Comparison of ENCODE assay signal across 1 cellular context in genomic region chr14:28308727-28309126, GRCh38.
TF ChIP-seq lines count a peak whose summit lies in the region.

No MANE protein-coding gene starts in this region.

TF ChIP-seq in HepG2, 621 proteins besides CTCF, POLR2A, EP300 and RAD21 (continued from another document):
- TF ChIP-seq ZNF318 (CRISPR knock-in tag; IDR thresholded peaks at IDR 0.05) (no peak), HOXD1 (CRISPR knock-in tag; IDR thresholded peaks at IDR 0.05) (no peak), RBM39 (IDR thresholded peaks at IDR 0.05; ENCODE audit: low read depth, low read length, poor library complexity, severe bottlenecking) (no peak), ZNF460 (CRISPR knock-in tag; IDR thresholded peaks at IDR 0.05; ENCODE audit: borderline replicate concordance) (no peak), ZMYM4 (CRISPR knock-in tag; IDR thresholded peaks at IDR 0.05) (no peak), IRF1 (CRISPR knock-in tag; IDR thresholded peaks at IDR 0.05; ENCODE audit: low read depth) (no peak), MXD1 (CRISPR knock-in tag; IDR thresholded peaks at IDR 0.05) (no peak)
- TF ChIP-seq, protein P1, sequence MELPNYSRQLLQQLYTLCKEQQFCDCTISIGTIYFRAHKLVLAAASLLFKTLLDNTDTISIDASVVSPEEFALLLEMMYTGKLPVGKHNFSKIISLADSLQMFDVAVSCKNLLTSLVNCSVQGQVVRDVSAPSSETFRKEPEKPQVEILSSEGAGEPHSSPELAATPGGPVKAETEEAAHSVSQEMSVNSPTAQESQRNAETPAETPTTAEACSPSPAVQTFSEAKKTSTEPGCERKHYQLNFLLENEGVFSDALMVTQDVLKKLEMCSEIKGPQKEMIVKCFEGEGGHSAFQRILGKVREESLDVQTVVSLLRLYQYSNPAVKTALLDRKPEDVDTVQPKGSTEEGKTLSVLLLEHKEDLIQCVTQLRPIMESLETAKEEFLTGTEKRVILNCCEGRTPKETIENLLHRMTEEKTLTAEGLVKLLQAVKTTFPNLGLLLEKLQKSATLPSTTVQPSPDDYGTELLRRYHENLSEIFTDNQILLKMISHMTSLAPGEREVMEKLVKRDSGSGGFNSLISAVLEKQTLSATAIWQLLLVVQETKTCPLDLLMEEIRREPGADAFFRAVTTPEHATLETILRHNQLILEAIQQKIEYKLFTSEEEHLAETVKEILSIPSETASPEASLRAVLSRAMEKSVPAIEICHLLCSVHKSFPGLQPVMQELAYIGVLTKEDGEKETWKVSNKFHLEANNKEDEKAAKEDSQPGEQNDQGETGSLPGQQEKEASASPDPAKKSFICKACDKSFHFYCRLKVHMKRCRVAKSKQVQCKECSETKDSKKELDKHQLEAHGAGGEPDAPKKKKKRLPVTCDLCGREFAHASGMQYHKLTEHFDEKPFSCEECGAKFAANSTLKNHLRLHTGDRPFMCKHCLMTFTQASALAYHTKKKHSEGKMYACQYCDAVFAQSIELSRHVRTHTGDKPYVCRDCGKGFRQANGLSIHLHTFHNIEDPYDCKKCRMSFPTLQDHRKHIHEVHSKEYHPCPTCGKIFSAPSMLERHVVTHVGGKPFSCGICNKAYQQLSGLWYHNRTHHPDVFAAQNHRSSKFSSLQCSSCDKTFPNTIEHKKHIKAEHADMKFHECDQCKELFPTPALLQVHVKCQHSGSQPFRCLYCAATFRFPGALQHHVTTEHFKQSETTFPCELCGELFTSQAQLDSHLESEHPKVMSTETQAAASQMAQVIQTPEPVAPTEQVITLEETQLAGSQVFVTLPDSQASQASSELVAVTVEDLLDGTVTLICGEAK (IDR thresholded peaks at IDR 0.05): no peak
- TF ChIP-seq, protein P1 (CRISPR knock-in tag; IDR thresholded peaks at IDR 0.05): no peak
